1 cellular context compared by ENCODE assay signal in the genomic region with DNA sequence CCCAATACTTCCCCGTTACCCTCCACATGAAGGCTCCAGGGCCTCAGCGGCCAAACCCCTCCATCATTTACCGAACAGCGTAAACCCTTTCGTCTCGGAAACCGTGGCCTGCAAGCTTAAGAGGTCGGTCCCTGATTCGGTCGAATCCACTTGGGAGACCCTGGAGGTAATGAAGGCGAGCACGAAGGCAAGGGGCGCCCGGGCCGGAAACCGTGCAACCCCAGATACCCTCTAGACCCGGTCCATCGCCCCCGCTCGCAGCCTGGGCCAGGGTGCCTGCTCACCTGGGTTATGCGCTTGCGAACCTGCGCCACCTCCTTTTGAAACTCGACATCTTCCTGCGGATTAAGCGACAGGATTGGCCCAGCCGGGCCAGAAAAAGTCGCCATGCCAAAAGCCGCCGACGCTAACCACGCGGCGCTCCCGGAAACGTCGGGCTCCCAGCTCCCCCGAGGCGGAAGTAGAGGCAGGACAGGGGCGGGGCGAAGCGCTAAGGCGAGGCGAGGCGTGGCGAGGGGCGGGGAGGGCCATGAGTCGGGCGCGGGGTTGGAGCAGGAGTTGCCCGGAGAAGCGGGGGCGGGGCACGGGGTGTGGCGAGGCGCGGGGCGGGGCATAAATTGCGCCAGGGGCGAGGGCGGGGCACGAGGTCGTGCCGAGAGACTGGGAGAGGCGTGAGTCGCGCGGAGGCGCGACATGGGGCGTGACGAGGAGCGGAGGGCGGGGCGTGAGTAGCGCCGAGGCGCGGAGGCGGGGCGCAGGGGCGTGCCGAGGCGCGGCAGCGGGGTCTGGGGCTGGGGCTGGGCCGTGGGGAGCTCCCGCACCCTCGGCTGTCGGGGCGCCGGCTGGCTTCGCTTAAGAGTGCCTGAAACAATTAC.
A peak's percentile ranks its signal among the peaks of the same experiment; 100 is the strongest.
TF ChIP-seq lines count a peak whose summit lies in the region.

Gene NIFK (minus strand): TSS at position 414 of the 875 bp plus-strand sequence. CDS start 25 bp downstream, at position 389.

TF ChIP-seq in K562, 482 proteins besides CTCF, POLR2A, EP300 and RAD21 (continued from another document and continues in another):
- TF ChIP-seq ZNF318 (IDR thresholded peaks at IDR 0.05; ENCODE audit: borderline replicate concordance in 1 of 2, low read depth in 1 of 2) = no peak
- TF ChIP-seq PRMT5 (CRISPR knock-in tag; IDR thresholded peaks at IDR 0.05) = no peak
- no peak for TF ChIP-seq ZNF175 (CRISPR knock-in tag; IDR thresholded peaks at IDR 0.05; ENCODE audit: low read depth)
- TF ChIP-seq BRCA1 (IDR thresholded peaks at IDR 0.05) = no peak
- no peak for TF ChIP-seq BRCA1 (CRISPR knock-in tag; IDR thresholded peaks at IDR 0.05)
- TF ChIP-seq NFATC3 (IDR thresholded peaks at IDR 0.05) = no peak
- no peak for TF ChIP-seq ZNF398 (CRISPR knock-in tag; IDR thresholded peaks at IDR 0.05)
- TF ChIP-seq SRSF1 (IDR thresholded peaks at IDR 0.05; ENCODE audit: low read depth, low read length) = no peak
- peak; percentile 48 for TF ChIP-seq MGA (IDR thresholded peaks at IDR 0.05)
- TF ChIP-seq, protein P1, sequence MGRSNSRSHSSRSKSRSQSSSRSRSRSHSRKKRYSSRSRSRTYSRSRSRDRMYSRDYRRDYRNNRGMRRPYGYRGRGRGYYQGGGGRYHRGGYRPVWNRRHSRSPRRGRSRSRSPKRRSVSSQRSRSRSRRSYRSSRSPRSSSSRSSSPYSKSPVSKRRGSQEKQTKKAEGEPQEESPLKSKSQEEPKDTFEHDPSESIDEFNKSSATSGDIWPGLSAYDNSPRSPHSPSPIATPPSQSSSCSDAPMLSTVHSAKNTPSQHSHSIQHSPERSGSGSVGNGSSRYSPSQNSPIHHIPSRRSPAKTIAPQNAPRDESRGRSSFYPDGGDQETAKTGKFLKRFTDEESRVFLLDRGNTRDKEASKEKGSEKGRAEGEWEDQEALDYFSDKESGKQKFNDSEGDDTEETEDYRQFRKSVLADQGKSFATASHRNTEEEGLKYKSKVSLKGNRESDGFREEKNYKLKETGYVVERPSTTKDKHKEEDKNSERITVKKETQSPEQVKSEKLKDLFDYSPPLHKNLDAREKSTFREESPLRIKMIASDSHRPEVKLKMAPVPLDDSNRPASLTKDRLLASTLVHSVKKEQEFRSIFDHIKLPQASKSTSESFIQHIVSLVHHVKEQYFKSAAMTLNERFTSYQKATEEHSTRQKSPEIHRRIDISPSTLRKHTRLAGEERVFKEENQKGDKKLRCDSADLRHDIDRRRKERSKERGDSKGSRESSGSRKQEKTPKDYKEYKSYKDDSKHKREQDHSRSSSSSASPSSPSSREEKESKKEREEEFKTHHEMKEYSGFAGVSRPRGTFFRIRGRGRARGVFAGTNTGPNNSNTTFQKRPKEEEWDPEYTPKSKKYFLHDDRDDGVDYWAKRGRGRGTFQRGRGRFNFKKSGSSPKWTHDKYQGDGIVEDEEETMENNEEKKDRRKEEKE (IDR thresholded peaks at IDR 0.05; ENCODE audit: borderline replicate concordance in 1 of 2, control insufficient read depth in 1 of 2, low read depth in 2 of 2, low read length in 1 of 2) = no peak
- TF ChIP-seq, protein P2, sequence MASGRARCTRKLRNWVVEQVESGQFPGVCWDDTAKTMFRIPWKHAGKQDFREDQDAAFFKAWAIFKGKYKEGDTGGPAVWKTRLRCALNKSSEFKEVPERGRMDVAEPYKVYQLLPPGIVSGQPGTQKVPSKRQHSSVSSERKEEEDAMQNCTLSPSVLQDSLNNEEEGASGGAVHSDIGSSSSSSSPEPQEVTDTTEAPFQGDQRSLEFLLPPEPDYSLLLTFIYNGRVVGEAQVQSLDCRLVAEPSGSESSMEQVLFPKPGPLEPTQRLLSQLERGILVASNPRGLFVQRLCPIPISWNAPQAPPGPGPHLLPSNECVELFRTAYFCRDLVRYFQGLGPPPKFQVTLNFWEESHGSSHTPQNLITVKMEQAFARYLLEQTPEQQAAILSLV (tag; IDR thresholded peaks at IDR 0.05) = no peak
- no peak for TF ChIP-seq MAFG (tag; conservative IDR thresholded peaks at IDR 0.05)
- no peak for TF ChIP-seq JUN (IDR thresholded peaks at IDR 0.05; ENCODE audit: borderline replicate concordance, low read depth, low read length)
- no peak for TF ChIP-seq JUN (CRISPR knock-in tag; IDR thresholded peaks at IDR 0.05; ENCODE audit: borderline replicate concordance)
